Comparison of ENCODE assay signal across 19 cellular contexts in the genomic region with DNA sequence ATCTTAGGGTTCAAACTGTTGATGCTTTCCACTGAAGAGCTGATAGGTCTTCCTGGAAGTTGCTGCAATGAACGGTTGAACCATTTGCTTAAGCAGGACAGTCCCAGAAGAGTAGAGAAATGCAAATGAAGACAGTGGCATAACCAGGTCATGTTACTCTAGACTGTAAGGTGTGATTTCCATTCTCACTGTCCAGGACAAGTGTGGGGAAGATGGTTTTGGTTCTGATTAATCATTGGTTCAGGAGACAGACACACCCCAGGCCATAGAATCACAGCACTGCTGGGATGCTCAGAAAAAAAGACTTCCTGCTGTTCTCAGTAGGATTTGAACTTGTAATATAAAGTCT. TPM values are rescaled to one million over a fixed set of nuclear protein-coding genes. Genes with fewer than 3 reads are reported as not detected.
DNase-seq lines count a peak whose midpoint lies in the region; ATAC-seq, FAIRE-seq and TF ChIP-seq lines count a peak whose summit lies in the region.
"Had no signal": no experiment of that assay in that cellular context is flagged by ENCODE, and none has a peak within 500 bp of the region (broad histone marks: within the 10 kb centered on the region; RNA-seq: fewer than 3 reads in every experiment).

No MANE protein-coding gene starts in this region.

- no peak overlapping the region for H4K5ac ChIP-seq in mesendoderm (ENCODE audit: low read length)

- peak overlapping the region; percentile 55 for H3K27ac ChIP-seq in mesendoderm (ENCODE audit: low read depth, low read length)
- H3K27ac ChIP-seq: A549; BLaER1 treated with 17β-estradiol and CSF1 and Interleukin-3, amounts not matched to agents 10 nM and 100 nM; brain microvascular endothelial cell; left lung; psoas muscle; skin epidermis had no signal

- CTCF ChIA-PET in activated CD8-positive, alpha-beta T cell treated with anti-CD3 and anti-CD28 coated beads for 36 hours (lab: Charles Lee): interaction anchor here (1.4 to 5.2 kb wide), 2 partner anchors 14 to 110 kb away, joined by 7 to 36 read pairs; a partner anchor contains a TSS
- CTCF ChIA-PET in activated CD8-positive, alpha-beta T cell treated with anti-CD3 and anti-CD28 coated beads, Interleukin-2, amount 10 ng/mL, durations not matched to agents 7 days and 5 days (lab: Charles Lee): interaction anchor here (1.3 to 2.0 kb wide), 2 partner anchors 14 to 114 kb away, joined by 3 to 7 read pairs; no protein-coding TSS in a partner anchor

- H2BK15ac ChIP-seq in mesendoderm (replicated peaks; ENCODE audit: low read depth): no peak overlapping the region

- no peaks in the 10 kb centered on the region for H3K79me2 ChIP-seq in mesendoderm (ENCODE audit: control insufficient read depth, insufficient read depth, low read length)

- ATAC-seq in activated CD8-positive, alpha-beta T cell treated with anti-CD3 and anti-CD28 coated beads for 36 hours: peak; percentile 69
- ATAC-seq in activated CD8-positive, alpha-beta T cell treated with anti-CD3 and anti-CD28 coated beads, Interleukin-2, amount 10 ng/mL, durations not matched to agents 7 days and 5 days: no peak
- ATAC-seq in GM21423 (IDR thresholded peaks at IDR 0.05; ENCODE audit: unreplicated experiment) (peak; percentile 53), HG03460 (IDR thresholded peaks at IDR 0.05; ENCODE audit: unreplicated experiment) (peak; percentile 52), HG02885 (IDR thresholded peaks at IDR 0.05; ENCODE audit: poor library complexity, unreplicated experiment) (no peak)
- ATAC-seq: left lung, mucosa of descending colon, psoas muscle had no signal

- peak overlapping the region; percentile 64 for H3K27ac Mint-ChIP-seq in activated CD8-positive, alpha-beta T cell treated with anti-CD3 and anti-CD28 coated beads for 36 hours
- no peak overlapping the region for H3K27ac Mint-ChIP-seq in activated CD8-positive, alpha-beta T cell treated with anti-CD3 and anti-CD28 coated beads, Interleukin-2, amount 10 ng/mL, durations not matched to agents 7 days and 5 days

- H2BK5ac ChIP-seq in mesendoderm (ENCODE audit: low read length): no peak overlapping the region

- H3K36me3 Mint-ChIP-seq in activated CD8-positive, alpha-beta T cell treated with anti-CD3 and anti-CD28 coated beads for 36 hours (ENCODE audit: low read depth): no peaks in the 10 kb centered on the region
- no peaks in the 10 kb centered on the region for H3K36me3 Mint-ChIP-seq in activated CD8-positive, alpha-beta T cell treated with anti-CD3 and anti-CD28 coated beads, Interleukin-2, amount 10 ng/mL, durations not matched to agents 7 days and 5 days (ENCODE audit: low read depth)

- POLR2A ChIA-PET in activated CD8-positive, alpha-beta T cell treated with anti-CD3 and anti-CD28 coated beads for 36 hours (lab: Charles Lee): interaction anchor here (1.1 kb wide), 1 partner anchor 51 kb away, joined by 4 read pairs; no protein-coding TSS in a partner anchor
- POLR2A ChIA-PET in activated CD8-positive, alpha-beta T cell treated with anti-CD3 and anti-CD28 coated beads, Interleukin-2, amount 10 ng/mL, durations not matched to agents 7 days and 5 days (lab: Charles Lee): no interaction called here

- H2BK120ac ChIP-seq in mesendoderm (ENCODE audit: low read depth, low read length): no peak overlapping the region

- H3K9me3 Mint-ChIP-seq in activated CD8-positive, alpha-beta T cell treated with anti-CD3 and anti-CD28 coated beads for 36 hours: no peaks in the 10 kb centered on the region
- no peaks in the 10 kb centered on the region for H3K9me3 Mint-ChIP-seq in activated CD8-positive, alpha-beta T cell treated with anti-CD3 and anti-CD28 coated beads, Interleukin-2, amount 10 ng/mL, durations not matched to agents 7 days and 5 days (ENCODE audit: insufficient read depth)

- WGBS in mesendoderm (ENCODE audit: extremely low coverage, insufficient coverage, low lambda C conversion rate): no CpG with 5 or more reads among the region's 1 CpG

- H3K27me3 ChIP-seq in mesendoderm (ENCODE audit: insufficient read depth, low read length, poor library complexity): no peaks in the 10 kb centered on the region
- H3K27me3 ChIP-seq: BLaER1 treated with 17β-estradiol and CSF1 and Interleukin-3, amounts not matched to agents 10 nM and 100 nM had no signal

- peaks cover 10% of the 10 kb centered on the region for H3K4me1 ChIP-seq in mesendoderm (ENCODE audit: control insufficient read depth, low read depth, low read length)
- H3K4me1 ChIP-seq: A549, left lung, psoas muscle had no signal

- no peak for FAIRE-seq in RCC 7860 (lab: Jason Lieb, UNC)
- FAIRE-seq: A549, colon, urothelium cell line had no signal

- H3K4me3 ChIP-seq in mesendoderm (ENCODE audit: low read length): no peak overlapping the region
- H3K4me3 ChIP-seq: A549; BLaER1 treated with 17β-estradiol and CSF1 and Interleukin-3, amounts not matched to agents 10 nM and 100 nM; left lung; mucosa of descending colon; psoas muscle; skin epidermis had no signal

- no peaks in the 10 kb centered on the region for H3K36me3 ChIP-seq in mesendoderm (ENCODE audit: control insufficient read depth, insufficient read depth, low read length)
- H3K36me3 ChIP-seq: BLaER1 treated with 17β-estradiol and CSF1 and Interleukin-3, amounts not matched to agents 10 nM and 100 nM; brain microvascular endothelial cell; left lung had no signal

- no peak overlapping the region for H3K4me2 ChIP-seq in mesendoderm (ENCODE audit: low read length)
- H3K4me2 ChIP-seq: A549; BLaER1 treated with 17β-estradiol and CSF1 and Interleukin-3, amounts not matched to agents 10 nM and 100 nM had no signal

- peaks cover 28% of the 10 kb centered on the region for H3K4me1 Mint-ChIP-seq in activated CD8-positive, alpha-beta T cell treated with anti-CD3 and anti-CD28 coated beads for 36 hours (ENCODE audit: low read depth)
- no peaks in the 10 kb centered on the region for H3K4me1 Mint-ChIP-seq in activated CD8-positive, alpha-beta T cell treated with anti-CD3 and anti-CD28 coated beads, Interleukin-2, amount 10 ng/mL, durations not matched to agents 7 days and 5 days (ENCODE audit: low read depth)

- DNase-seq in activated CD8-positive, alpha-beta T cell treated with anti-CD3 and anti-CD28 coated beads for 36 hours: no peak
- DNase-seq in activated CD8-positive, alpha-beta T cell treated with anti-CD3 and anti-CD28 coated beads, Interleukin-2, amount 10 ng/mL, durations not matched to agents 7 days and 5 days: no peak
- DNase-seq in mesendoderm: peak; percentile 14
- DNase-seq in NCI-H2227 (lab: John Stamatoyannopoulos, UW; ENCODE audit: unreplicated experiment): no peak
- no peak for DNase-seq in RCC 7860 (ENCODE audit: low spot score)
- DNase-seq: brain microvascular endothelial cell, EL, left lung, mucosa of descending colon, NCI-H1694 treated with DMSO at 0.1 percent for 48 hours, psoas muscle had no signal

- no peak overlapping the region for H3K4me3 Mint-ChIP-seq in activated CD8-positive, alpha-beta T cell treated with anti-CD3 and anti-CD28 coated beads for 36 hours
- H3K4me3 Mint-ChIP-seq in activated CD8-positive, alpha-beta T cell treated with anti-CD3 and anti-CD28 coated beads, Interleukin-2, amount 10 ng/mL, durations not matched to agents 7 days and 5 days: no peak overlapping the region

- intact Hi-C loops in activated CD8-positive, alpha-beta T cell treated with anti-CD3 and anti-CD28 coated beads for 36 hours (cut with micrococcal nuclease): no loop called here

- no peak overlapping the region for H4K8ac ChIP-seq in mesendoderm (ENCODE audit: low read depth, low read length)

- H3K18ac ChIP-seq in mesendoderm (ENCODE audit: low read length): no peak overlapping the region

- no peak overlapping the region for H3K9ac ChIP-seq in mesendoderm (ENCODE audit: low read length)
- H3K9ac ChIP-seq: BLaER1 treated with 17β-estradiol and CSF1 and Interleukin-3, amounts not matched to agents 10 nM and 100 nM had no signal

- no peak overlapping the region for H3K23ac ChIP-seq in mesendoderm (ENCODE audit: low read length)

- H3K27me3 Mint-ChIP-seq in activated CD8-positive, alpha-beta T cell treated with anti-CD3 and anti-CD28 coated beads for 36 hours: peaks cover 15% of the 10 kb centered on the region
- peaks cover 16% of the 10 kb centered on the region for H3K27me3 Mint-ChIP-seq in activated CD8-positive, alpha-beta T cell treated with anti-CD3 and anti-CD28 coated beads, Interleukin-2, amount 10 ng/mL, durations not matched to agents 7 days and 5 days (ENCODE audit: low read depth)

- H2AK5ac ChIP-seq in mesendoderm (ENCODE audit: low read length): no peak overlapping the region

- H3K56ac ChIP-seq in mesendoderm (ENCODE audit: low read length): no peak overlapping the region

- TF ChIP-seq CTCF in activated CD8-positive, alpha-beta T cell treated with anti-CD3 and anti-CD28 coated beads for 36 hours (IDR thresholded peaks at IDR 0.05): no peak

- no peak overlapping the region for H3K4ac ChIP-seq in mesendoderm (ENCODE audit: low read depth, low read length)

- no peaks in the 10 kb centered on the region for H3K79me1 ChIP-seq in mesendoderm (ENCODE audit: low read length)

RNA-seq across cellular contexts. Expression of a gene that starts 34.8 kb away (rescaled TPM):
- total RNA-seq in activated CD8-positive, alpha-beta T cell treated with anti-CD3 and anti-CD28 coated beads for 36 hours: 10 to 100 TPM; 24.4 to 25.3 TPM
- total RNA-seq in activated CD8-positive, alpha-beta T cell treated with anti-CD3 and anti-CD28 coated beads, Interleukin-2, amount 10 ng/mL, durations not matched to agents 7 days and 5 days: 10 to 100 TPM; 24.7 to 26.0 TPM
- 7.8 TPM for polyA plus RNA-seq in mesendoderm (2013, experiment 1 of 2)
- polyA plus RNA-seq in mesendoderm (2013, experiment 2 of 2): 7.8 TPM

RNA-seq across cellular contexts. Expression of a gene that starts 36.8 kb away (rescaled TPM):
- not detected for total RNA-seq in activated CD8-positive, alpha-beta T cell treated with anti-CD3 and anti-CD28 coated beads for 36 hours
- total RNA-seq in activated CD8-positive, alpha-beta T cell treated with anti-CD3 and anti-CD28 coated beads, Interleukin-2, amount 10 ng/mL, durations not matched to agents 7 days and 5 days: not detected
- 11.5 TPM for polyA plus RNA-seq in mesendoderm (2013, experiment 1 of 2)
- 10.9 TPM for polyA plus RNA-seq in mesendoderm (2013, experiment 2 of 2)
- total RNA-seq: psoas muscle had no signal

Comparison
In these comparisons a context has a peak if more than half of its experiments do, and no peak if none do; other contexts are left out.
1. ATAC-seq: peak in activated CD8-positive, alpha-beta T cell treated with anti-CD3 and anti-CD28 coated beads for 36 hours (single experiment), GM21423 (single experiment) and HG03460 (single experiment); none in activated CD8-positive, alpha-beta T cell treated with anti-CD3 and anti-CD28 coated beads, Interleukin-2, amount 10 ng/mL, durations not matched to agents 7 days and 5 days (single experiment) and HG02885 (single experiment).